Comparison of ENCODE assay signal across 19 cellular contexts in genomic region chr7:115066634-115067033, GRCh38.
DNase-seq lines count a peak whose midpoint lies in the region; ATAC-seq and TF ChIP-seq lines count a peak whose summit lies in the region.
"Had no signal": no experiment of that assay in that cellular context is flagged by ENCODE, and none has a peak within 500 bp of the region (broad histone marks: within the 10 kb centered on the region; RNA-seq: fewer than 3 reads in every experiment).

No MANE protein-coding gene starts in this region.

- no peaks in the 10 kb centered on the region for H3K36me3 Mint-ChIP-seq in activated T-helper 17 cell treated with anti-CD3 and anti-CD28 coated beads, Interleukin-2, amount 50 U/mL, for 72 hours (ENCODE audit: low read depth)
- H3K36me3 Mint-ChIP-seq: natural killer cell had no signal

- H3K4me3 ChIP-seq in upper lobe of right lung (no peak overlapping the region), lower lobe of right lung (no peak overlapping the region)
- H3K4me3 ChIP-seq: cardiac muscle cell, prostate gland, thyroid gland had no signal

- no peak for DNase-seq in upper lobe of right lung
- no peak for DNase-seq in activated CD4-positive, alpha-beta T cell treated with anti-CD3 and anti-CD28 coated beads for 1 hour
- no peak for DNase-seq in lower lobe of right lung
- DNase-seq: AML-193, Caco-2, mesenchymal stem cell, natural killer cell, NCI-H1105, NCI-H2171 treated with DMSO at 0.1 percent for 48 hours, NCI-H748 treated with DMSO at 0.1 percent for 48 hours, thyroid gland had no signal

- H3K36me3 ChIP-seq in upper lobe of right lung (no peaks in the 10 kb centered on the region), lower lobe of right lung (no peaks in the 10 kb centered on the region)
- H3K36me3 ChIP-seq: cardiac muscle cell, prostate gland, thyroid gland had no signal

- ATAC-seq in GM19023 (IDR thresholded peaks at IDR 0.05; ENCODE audit: unreplicated experiment) = peak; percentile 45
- peak; percentile 55 for ATAC-seq in GM21717 (IDR thresholded peaks at IDR 0.05; ENCODE audit: unreplicated experiment)
- ATAC-seq in HG03103 (IDR thresholded peaks at IDR 0.05; ENCODE audit: low read depth, unreplicated experiment) = peak; percentile 60
- peak; percentile 26 for ATAC-seq in activated T-helper 17 cell treated with anti-CD3 and anti-CD28 coated beads, Interleukin-2, amount 50 U/mL, for 72 hours (replicated peaks)
- no peak for ATAC-seq in upper lobe of right lung
- no peak for ATAC-seq in lower lobe of right lung
- ATAC-seq: natural killer cell had no signal

- H3K4me1 Mint-ChIP-seq in activated T-helper 17 cell treated with anti-CD3 and anti-CD28 coated beads, Interleukin-2, amount 50 U/mL, for 72 hours = peaks cover 6% of the 10 kb centered on the region
- H3K4me1 Mint-ChIP-seq: natural killer cell had no signal

- peaks cover 4% of the 10 kb centered on the region for H3K9me3 Mint-ChIP-seq in activated T-helper 17 cell treated with anti-CD3 and anti-CD28 coated beads, Interleukin-2, amount 50 U/mL, for 72 hours
- H3K9me3 Mint-ChIP-seq: activated T-helper 1 cell treated with anti-CD3 and anti-CD28 coated beads, Interleukin-12 subunit alpha, Interleukin-12 subunit beta, Interleukin-2, Interleukin-4 antibody, amounts not matched to agents 30 ng/mL and 10 ng/mL and 1 ng/mL, durations not matched to agents 14 hours and 24 hours and 36 hours; natural killer cell had no signal

- no peak overlapping the region for H3K27ac ChIP-seq in upper lobe of right lung
- no peak overlapping the region for H3K27ac ChIP-seq in lower lobe of right lung
- H3K27ac ChIP-seq: cardiac muscle cell, prostate gland, thyroid gland, VCaP had no signal

- H3K27ac Mint-ChIP-seq in activated T-helper 17 cell treated with anti-CD3 and anti-CD28 coated beads, Interleukin-2, amount 50 U/mL, for 72 hours = no peak overlapping the region
- H3K27ac Mint-ChIP-seq: activated T-helper 1 cell treated with anti-CD3 and anti-CD28 coated beads, Interleukin-12 subunit alpha, Interleukin-12 subunit beta, Interleukin-2, Interleukin-4 antibody, amounts not matched to agents 30 ng/mL and 10 ng/mL and 1 ng/mL, durations not matched to agents 14 hours and 24 hours and 36 hours; natural killer cell had no signal

- no peaks in the 10 kb centered on the region for H3K9me3 ChIP-seq in upper lobe of right lung
- no peaks in the 10 kb centered on the region for H3K9me3 ChIP-seq in lower lobe of right lung
- H3K9me3 ChIP-seq: Caco-2, prostate gland, thyroid gland had no signal

- intact Hi-C loops in upper lobe of right lung (cut with DNase I) = no loop called here
- intact Hi-C loops in lower lobe of right lung (cut with DNase I) = no loop called here

- H3K4me1 ChIP-seq in upper lobe of right lung (no peaks in the 10 kb centered on the region), lower lobe of right lung (no peaks in the 10 kb centered on the region)
- H3K4me1 ChIP-seq: Caco-2, prostate gland, thyroid gland had no signal

- no peak overlapping the region for H3K4me3 Mint-ChIP-seq in activated T-helper 17 cell treated with anti-CD3 and anti-CD28 coated beads, Interleukin-2, amount 50 U/mL, for 72 hours
- H3K4me3 Mint-ChIP-seq: activated T-helper 1 cell treated with anti-CD3 and anti-CD28 coated beads, Interleukin-12 subunit alpha, Interleukin-12 subunit beta, Interleukin-2, Interleukin-4 antibody, amounts not matched to agents 30 ng/mL and 10 ng/mL and 1 ng/mL, durations not matched to agents 14 hours and 24 hours and 36 hours; natural killer cell had no signal

- no peak for TF ChIP-seq CTCF in upper lobe of right lung (IDR thresholded peaks at IDR 0.05)
- TF ChIP-seq CTCF in lower lobe of right lung (IDR thresholded peaks at IDR 0.05) = no peak

- no peaks in the 10 kb centered on the region for H3K27me3 Mint-ChIP-seq in activated T-helper 17 cell treated with anti-CD3 and anti-CD28 coated beads, Interleukin-2, amount 50 U/mL, for 72 hours

- no peaks in the 10 kb centered on the region for H3K27me3 ChIP-seq in upper lobe of right lung
- H3K27me3 ChIP-seq in lower lobe of right lung (ENCODE audit: low read depth) = no peaks in the 10 kb centered on the region
- H3K27me3 ChIP-seq: cardiac muscle cell, thyroid gland had no signal

Comparison
In these comparisons a context has a peak if more than half of its experiments do, and no peak if none do; other contexts are left out.
1. ATAC-seq: peak in GM19023 (single experiment), GM21717 (single experiment), HG03103 (single experiment) and activated T-helper 17 cell treated with anti-CD3 and anti-CD28 coated beads, Interleukin-2, amount 50 U/mL, for 72 hours (single experiment); none in upper lobe of right lung (single experiment) and lower lobe of right lung (0 of 2).